In genomic region chr9:129170229-129170628, GRCh38 we compare ENCODE assay signal across 17 cellular contexts. TPM values are rescaled to one million over a fixed set of nuclear protein-coding genes. Genes with fewer than 3 reads are reported as not detected.
DNase-seq lines count a peak whose midpoint lies in the region; FAIRE-seq and TF ChIP-seq lines count a peak whose summit lies in the region.
"Had no signal": no experiment of that assay in that cellular context is flagged by ENCODE, and none has a peak within 500 bp of the region (broad histone marks: within the 10 kb centered on the region; RNA-seq: fewer than 3 reads in every experiment).

No MANE protein-coding gene starts in this region.

- H3K9ac ChIP-seq in adipocyte (ENCODE audit: low read length) (peak overlapping the region; percentile 56), keratinocyte (ENCODE audit: control insufficient read depth, extremely low read depth, insufficient read depth, low read length) (peak overlapping the region; percentile 30)

- H3K27ac Mint-ChIP-seq in CD14-positive monocyte = peak overlapping the region in 3 of 7 donors; percentile 16 to 76 (median 76)
- H3K27ac Mint-ChIP-seq: activated B cell treated with CpG ODN at 0.5 μM for 24 hours had no signal

- in situ Hi-C loops in transverse colon (cut with MboI; ENCODE audit: low pct_ligation_motif_present in 1 of 4, low pct_unique_long_range_greater_than_20kb in 1 of 4, low sequenced_read_pairs in 3 of 4) = loop anchor here in 1 of 4 donors (10.0 kb wide), 1 partner anchor 325 kb away; no protein-coding TSS in a partner anchor

- no peak for FAIRE-seq in keratinocyte (lab: Jason Lieb, UNC)
- FAIRE-seq: kidney had no signal

- peaks cover 46% of the 10 kb centered on the region for H3K4me1 ChIP-seq in adipocyte (ENCODE audit: control insufficient read depth, insufficient read depth, low read length)
- H3K4me1 ChIP-seq in keratinocyte (ENCODE audit: control insufficient read depth, extremely low read depth, insufficient read depth, low read length) = peaks cover 46% of the 10 kb centered on the region
- peaks cover 19 to 50% (median 37%) of the 10 kb centered on the region in 4 donors for H3K4me1 ChIP-seq in transverse colon
- peaks cover 35 to 55% (median 52%) of the 10 kb centered on the region in 4 donors for H3K4me1 ChIP-seq in esophagus muscularis mucosa

- H3K27me3 ChIP-seq in adipocyte (replicated peaks; ENCODE audit: control insufficient read depth, insufficient read depth, low read length) (no peaks in the 10 kb centered on the region), keratinocyte (ENCODE audit: control insufficient read depth, extremely low read depth, insufficient read depth, low read length) (no peaks in the 10 kb centered on the region), transverse colon (no peaks in the 10 kb centered on the region), esophagus muscularis mucosa (no peaks in the 10 kb centered on the region)
- H3K27me3 ChIP-seq: dorsolateral prefrontal cortex had no signal

- H3K36me3 ChIP-seq in adipocyte (ENCODE audit: control insufficient read depth, insufficient read depth, low read length, severe bottlenecking) (no peaks in the 10 kb centered on the region), keratinocyte (ENCODE audit: control insufficient read depth in 2 of 2, extremely low read depth in 1 of 2, insufficient read depth in 2 of 2, low read length in 2 of 2) (no peaks in the 10 kb centered on the region), transverse colon (no peaks in the 10 kb centered on the region), esophagus muscularis mucosa (no peaks in the 10 kb centered on the region)
- H3K36me3 ChIP-seq: prostate gland had no signal

- no peaks in the 10 kb centered on the region for H4K20me1 ChIP-seq in keratinocyte (ENCODE audit: control insufficient read depth, extremely low read depth, insufficient read depth, low read length)

- H3K27me3 Mint-ChIP-seq in CD14-positive monocyte (ENCODE audit: low read depth in 3 of 3) = peaks cover 7 to 17% (median 11%) of the 10 kb centered on the region in 3 donors

- TF ChIP-seq POLR2A in transverse colon (IDR thresholded peaks at IDR 0.05) (no peak), esophagus muscularis mucosa (IDR thresholded peaks at IDR 0.05; ENCODE audit: low read depth) (no peak)

- intact Hi-C loops in transverse colon (cut with DNase I; ENCODE audit: low total_unique reads) (loop anchor here (5.0 to 10.0 kb wide), 2 partner anchors 315 to 442 kb away; no protein-coding TSS in a partner anchor), esophagus muscularis mucosa (cut with DNase I) (no loop called here), CD14-positive monocyte (cut with micrococcal nuclease) (loop anchor here in 1 of 2 donors (10.0 kb wide), 1 partner anchor 155 kb away; no protein-coding TSS in a partner anchor)

- peak overlapping the region; percentile 31 for H3K4me2 ChIP-seq in keratinocyte (ENCODE audit: control insufficient read depth, extremely low read depth, insufficient read depth, low read depth, low read length)

- no peak overlapping the region for H3K4me3 ChIP-seq in adipocyte (ENCODE audit: low read length)
- no peak overlapping the region for H3K4me3 ChIP-seq in keratinocyte (ENCODE audit: control insufficient read depth in 2 of 3, extremely low read depth in 1 of 3, insufficient read depth in 2 of 3, low read depth in 1 of 3, low read length in 3 of 3)
- no peak overlapping the region for H3K4me3 ChIP-seq in transverse colon
- H3K4me3 ChIP-seq in esophagus muscularis mucosa = no peak overlapping the region
- H3K4me3 ChIP-seq: dorsolateral prefrontal cortex, prostate gland, SK-N-MC had no signal

- TF ChIP-seq CTCF in keratinocyte (optimal IDR thresholded peaks at IDR 0.05 in 1 of 3, IDR thresholded peaks at IDR 0.05 in 1 of 3, conservative IDR thresholded peaks at IDR 0.05 in 1 of 3; ENCODE audit: extremely low read depth in 1 of 3, insufficient read depth in 2 of 3, low read length in 3 of 3) (no peak), transverse colon (IDR thresholded peaks at IDR 0.05) (no peak), esophagus muscularis mucosa (IDR thresholded peaks at IDR 0.05) (no peak), CD14-positive monocyte (IDR thresholded peaks at IDR 0.05) (no peak)

- TF ChIP-seq EP300 in transverse colon (IDR thresholded peaks at IDR 0.05; ENCODE audit: low read depth) (no peak), esophagus muscularis mucosa (IDR thresholded peaks at IDR 0.05) (no peak)

- dilution Hi-C loops in keratinocyte (cut with MboI; ENCODE audit: extremely low pct_ligation_motif_present, low sequenced_read_pairs) = loop anchor here (25.0 kb wide), 1 partner anchor 442 kb away; the partner anchor contains the start of gene C9orf50

- DNase-seq in CD1c-positive myeloid dendritic cell (ENCODE audit: extremely low spot score) (peak; percentile 21), HT1080 (ENCODE audit: low read depth) (peak; percentile 72), adipocyte (ENCODE audit: low read depth) (peak; percentile 47), keratinocyte (ENCODE audit: low read depth, low spot score) (no peak), transverse colon (no peak), esophagus muscularis mucosa (ENCODE audit: extremely low spot score) (no peak), CD14-positive monocyte (ENCODE audit: low spot score) (no peak), DMS114 treated with DMSO at 0.1 percent for 48 hours (lab: John Stamatoyannopoulos, UW; ENCODE audit: unreplicated experiment) (no peak)
- DNase-seq: activated B cell treated with CpG ODN at 0.5 μM for 24 hours; activated T-cell treated with anti-CD3 and anti-CD28 coated beads for 4 hours; CD4-positive, alpha-beta memory T cell; dorsolateral prefrontal cortex; kidney; NCI-H2171; stimulated activated CD4-positive, alpha-beta T cell treated with anti-CD3 and anti-CD28 coated beads, Interleukin-1b, Interleukin-23, amount 100 ng/mL, for 48 hours had no signal

- H3K27ac ChIP-seq in keratinocyte (ENCODE audit: control insufficient read depth, insufficient read depth, low read length) = peak overlapping the region; percentile 34
- no peak overlapping the region for H3K27ac ChIP-seq in transverse colon
- H3K27ac ChIP-seq in esophagus muscularis mucosa (replicated peaks in 1 of 4) = no peak overlapping the region
- H3K27ac ChIP-seq: prostate gland, SK-N-MC had no signal

- H3K79me2 ChIP-seq in keratinocyte (ENCODE audit: control insufficient read depth, insufficient read depth, low read length) = no peaks in the 10 kb centered on the region

- H2AFZ ChIP-seq in keratinocyte (ENCODE audit: control insufficient read depth, low read length) = no peak overlapping the region

- H3K9me1 ChIP-seq in keratinocyte (ENCODE audit: control insufficient read depth, extremely low read depth, insufficient read depth, low read length) = no peaks in the 10 kb centered on the region

- peaks cover 0 to 4% (median 0%) of the 10 kb centered on the region in 7 donors for H3K9me3 Mint-ChIP-seq in CD14-positive monocyte
- H3K9me3 Mint-ChIP-seq: activated B cell treated with CpG ODN at 0.5 μM for 24 hours; CD4-positive, alpha-beta memory T cell had no signal

- H3K4me1 Mint-ChIP-seq in CD14-positive monocyte = peaks cover 47% of the 10 kb centered on the region

- H3K36me3 Mint-ChIP-seq in CD14-positive monocyte = no peaks in the 10 kb centered on the region
- H3K36me3 Mint-ChIP-seq: CD4-positive, alpha-beta memory T cell had no signal

- H3K4me3 Mint-ChIP-seq in CD14-positive monocyte = no peak overlapping the region
- H3K4me3 Mint-ChIP-seq: activated B cell treated with CpG ODN at 0.5 μM for 24 hours; CD4-positive, alpha-beta memory T cell had no signal

- no peaks in the 10 kb centered on the region for H3K9me3 ChIP-seq in adipocyte (ENCODE audit: control insufficient read depth, low read length)
- H3K9me3 ChIP-seq in keratinocyte (ENCODE audit: control insufficient read depth, low read depth, low read length) = no peaks in the 10 kb centered on the region
- H3K9me3 ChIP-seq in transverse colon = no peaks in the 10 kb centered on the region
- H3K9me3 ChIP-seq in esophagus muscularis mucosa = no peaks in the 10 kb centered on the region
- H3K9me3 ChIP-seq: prostate gland had no signal

- 75% methylated on average over 6 of the region's 6 CpGs; no CpG with 5 or more reads in 1 of the 2 donors for WGBS in transverse colon (ENCODE audit: low coverage in 1 of 2), 2 donors
- 60% methylated on average over 6 of the region's 6 CpGs for WGBS in esophagus muscularis mucosa

RNA-seq across cellular contexts. Expression of gene IER5L, which starts 7.8 kb away (rescaled TPM):
- 58.9 and 76.5 TPM in 2 replicates for total RNA-seq in HT1080 (2014; rRNA removed; shearing (Covaris generic))
- polyA plus RNA-seq in HT1080 (2015; cell fraction: cytosol; rRNA removed) = 20.3 and 22.7 TPM in 2 replicates
- polyA plus RNA-seq in HT1080 (2015; cell fraction: nucleus; rRNA removed) = 23.0 and 25.0 TPM in 2 replicates
- polyA plus RNA-seq in keratinocyte = 2.1 to 3.6 TPM (median 2.8 TPM) in 3 replicates
- 4.1 TPM for polyA plus RNA-seq in keratinocyte (2011; ENCODE audit: low read depth)
- polyA plus RNA-seq in keratinocyte (2011; cell fraction: cytosol; rRNA removed) = 0.75 and 2.7 TPM in 2 replicates
- 2.1 and 4.5 TPM in 2 replicates for polyA plus RNA-seq in keratinocyte (2011; cell fraction: nucleus; rRNA removed)
- polyA plus RNA-seq in keratinocyte (2012; ENCODE audit: low replicate concordance) = 2.4 and 5.1 TPM in 2 replicates
- polyA minus RNA-seq in keratinocyte = 1.3 to 1.4 TPM (median 1.3 TPM) in 3 replicates
- polyA minus RNA-seq in keratinocyte (2011; cell fraction: cytosol; rRNA and poly(A)+ RNA removed) = 18.4 TPM
- polyA minus RNA-seq in keratinocyte (2011; cell fraction: nucleus; rRNA and poly(A)+ RNA removed) = 4.3 and 7.5 TPM in 2 replicates
- 1 to 10 TPM; 1.8 to 6.5 (median 5.2) TPM for total RNA-seq in transverse colon
- total RNA-seq in esophagus muscularis mucosa = 10 to 100 TPM in 3 of 4 donors, 1 to 10 TPM in 1; 5.0 to 24.2 (median 12.9) TPM
- under 1 TPM; 0.36 to 0.79 TPM for polyA plus RNA-seq in CD14-positive monocyte

RNA-seq across cellular contexts. Expression of gene PTPA, which starts 59.0 kb away (rescaled TPM):
- total RNA-seq in HT1080 (2014; rRNA removed; shearing (Covaris generic)) = 167 and 214 TPM in 2 replicates
- polyA plus RNA-seq in HT1080 (2015; cell fraction: cytosol; rRNA removed) = 110 and 122 TPM in 2 replicates
- polyA plus RNA-seq in HT1080 (2015; cell fraction: nucleus; rRNA removed) = 102 and 120 TPM in 2 replicates
- polyA plus RNA-seq in keratinocyte (86.8 to 127 TPM (median 98.0 TPM) in 3 replicates), CD14-positive monocyte (10 to 100 TPM; 11.7 to 12.4 TPM)
- polyA plus RNA-seq in keratinocyte (2011; ENCODE audit: low read depth) = 14.6 TPM
- 80.8 and 81.8 TPM in 2 replicates for polyA plus RNA-seq in keratinocyte (2011; cell fraction: cytosol; rRNA removed)
- polyA plus RNA-seq in keratinocyte (2011; cell fraction: nucleus; rRNA removed) = 77.5 and 93.2 TPM in 2 replicates
- polyA plus RNA-seq in keratinocyte (2012; ENCODE audit: low replicate concordance) = 43.8 and 93.0 TPM in 2 replicates
- 113 to 151 TPM (median 121 TPM) in 3 replicates for polyA minus RNA-seq in keratinocyte
- polyA minus RNA-seq in keratinocyte (2011; cell fraction: cytosol; rRNA and poly(A)+ RNA removed) = 77.1 TPM
- 43.4 and 67.5 TPM in 2 replicates for polyA minus RNA-seq in keratinocyte (2011; cell fraction: nucleus; rRNA and poly(A)+ RNA removed)
- total RNA-seq in transverse colon (100 to 1,000 TPM in 1 of 4 donors, 10 to 100 TPM in 3; 37.4 to 241 (median 66.5) TPM), esophagus muscularis mucosa (10 to 100 TPM; 57.7 to 91.9 (median 77.4) TPM)

RNA-seq across cellular contexts. Expression of gene CRAT, which starts 59.6 kb away (rescaled TPM):
- total RNA-seq in HT1080 (2014; rRNA removed; shearing (Covaris generic)) = 13.4 and 18.4 TPM in 2 replicates
- 26.5 and 32.5 TPM in 2 replicates for polyA plus RNA-seq in HT1080 (2015; cell fraction: cytosol; rRNA removed)
- polyA plus RNA-seq in HT1080 (2015; cell fraction: nucleus; rRNA removed) = 28.3 and 29.7 TPM in 2 replicates
- polyA plus RNA-seq in keratinocyte (6.5 to 12.5 TPM (median 8.2 TPM) in 3 replicates), CD14-positive monocyte (10 to 100 TPM; 12.2 to 15.0 TPM)
- polyA plus RNA-seq in keratinocyte (2011; ENCODE audit: low read depth) = 4.9 TPM
- 9.8 and 18.3 TPM in 2 replicates for polyA plus RNA-seq in keratinocyte (2011; cell fraction: cytosol; rRNA removed)
- polyA plus RNA-seq in keratinocyte (2011; cell fraction: nucleus; rRNA removed) = 10.5 and 15.6 TPM in 2 replicates
- polyA plus RNA-seq in keratinocyte (2012; ENCODE audit: low replicate concordance) = 10.2 and 14.1 TPM in 2 replicates
- polyA minus RNA-seq in keratinocyte = 9.7 to 30.8 TPM (median 11.2 TPM) in 3 replicates
- 22.8 TPM for polyA minus RNA-seq in keratinocyte (2011; cell fraction: cytosol; rRNA and poly(A)+ RNA removed)
- polyA minus RNA-seq in keratinocyte (2011; cell fraction: nucleus; rRNA and poly(A)+ RNA removed) = 6.5 and 7.5 TPM in 2 replicates
- total RNA-seq in transverse colon (100 to 1,000 TPM; 124 to 161 (median 136) TPM), esophagus muscularis mucosa (100 to 1,000 TPM in 2 of 4 donors, 10 to 100 TPM in 2; 73.9 to 117 (median 92.2) TPM)

Comparison
In these comparisons a context has a peak if more than half of its experiments do, and no peak if none do; other contexts are left out.
1. DNase-seq: peak in CD1c-positive myeloid dendritic cell (single experiment), HT1080 (single experiment) and adipocyte (single experiment); none in keratinocyte (single experiment), transverse colon (single experiment), esophagus muscularis mucosa (single experiment), CD14-positive monocyte (single experiment) and DMS114 treated with DMSO at 0.1 percent for 48 hours (single experiment).